1 cellular context compared by ENCODE assay signal in the genomic region with DNA sequence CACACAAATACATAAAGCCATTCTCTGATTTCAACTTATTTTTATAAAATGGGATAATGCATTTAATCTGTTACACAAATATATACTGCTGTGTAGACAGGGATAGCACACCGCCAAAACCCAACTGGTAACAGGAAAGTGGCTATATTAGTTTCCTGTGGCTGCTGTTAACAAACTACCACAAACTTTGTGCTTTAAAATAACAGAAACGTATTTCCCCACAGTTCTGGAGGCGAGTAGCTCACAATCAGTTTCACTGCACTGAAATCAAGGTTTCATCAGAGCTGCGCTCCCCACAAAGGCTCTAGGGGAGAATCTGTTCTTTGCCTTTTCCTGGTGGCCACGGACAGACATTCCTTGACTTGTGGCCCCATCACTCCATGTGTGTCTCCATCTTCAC.
TF ChIP-seq lines count a peak whose summit lies in the region.

No MANE protein-coding gene starts in this region.

TF ChIP-seq in GM12891, 5 proteins besides CTCF, POLR2A, EP300 and RAD21:
- TF ChIP-seq SPI1 (IDR thresholded peaks at IDR 0.05; ENCODE audit: low read depth, low read length) (no peak), POU2F2 (IDR thresholded peaks at IDR 0.05; ENCODE audit: low read depth, low read length) (no peak), POLR2AphosphoS5 (IDR thresholded peaks at IDR 0.05; ENCODE audit: low read depth, low read length) (no peak), PAX5 (IDR thresholded peaks at IDR 0.05; ENCODE audit: insufficient read depth, low read length, severe bottlenecking) (no peak), TAF1 (IDR thresholded peaks at IDR 0.05; ENCODE audit: low read depth, low read length) (no peak)
